1 cellular context compared by ENCODE assay signal in the genomic region with DNA sequence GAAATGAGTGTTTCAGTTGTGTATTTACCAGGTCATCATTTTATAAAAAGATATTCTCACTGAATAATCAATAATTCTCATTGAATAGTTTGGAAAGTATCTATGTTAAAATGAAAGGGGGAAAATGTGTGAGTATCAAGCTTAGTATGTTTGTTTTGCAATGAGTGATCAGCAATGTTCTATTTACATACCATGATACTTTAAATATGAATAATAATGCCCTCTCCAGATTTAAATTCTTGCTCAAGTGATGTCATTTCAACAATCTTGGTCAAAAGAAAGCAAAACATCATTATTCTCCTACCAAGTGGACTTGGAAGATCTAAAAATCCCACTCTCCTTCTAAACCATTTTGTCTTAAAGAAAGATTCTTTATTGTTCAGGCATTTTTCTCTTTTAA.
TF ChIP-seq lines count a peak whose summit lies in the region.

No MANE protein-coding gene starts in this region.

TF ChIP-seq in HepG2, 621 proteins besides CTCF, POLR2A, EP300 and RAD21 (continued from another document):
- TF ChIP-seq ZNF784 (CRISPR knock-in tag; IDR thresholded peaks at IDR 0.05; ENCODE audit: borderline replicate concordance) (no peak), MAFF (IDR thresholded peaks at IDR 0.05; ENCODE audit: low read depth, low read length) (peak; percentile 23; the same call in 1 of the 2 replicates), DBP (CRISPR knock-in tag; IDR thresholded peaks at IDR 0.05; ENCODE audit: not compliant biosample characterization) (no peak), ZNF512 (CRISPR knock-in tag; IDR thresholded peaks at IDR 0.05) (no peak)
